In the genomic region with DNA sequence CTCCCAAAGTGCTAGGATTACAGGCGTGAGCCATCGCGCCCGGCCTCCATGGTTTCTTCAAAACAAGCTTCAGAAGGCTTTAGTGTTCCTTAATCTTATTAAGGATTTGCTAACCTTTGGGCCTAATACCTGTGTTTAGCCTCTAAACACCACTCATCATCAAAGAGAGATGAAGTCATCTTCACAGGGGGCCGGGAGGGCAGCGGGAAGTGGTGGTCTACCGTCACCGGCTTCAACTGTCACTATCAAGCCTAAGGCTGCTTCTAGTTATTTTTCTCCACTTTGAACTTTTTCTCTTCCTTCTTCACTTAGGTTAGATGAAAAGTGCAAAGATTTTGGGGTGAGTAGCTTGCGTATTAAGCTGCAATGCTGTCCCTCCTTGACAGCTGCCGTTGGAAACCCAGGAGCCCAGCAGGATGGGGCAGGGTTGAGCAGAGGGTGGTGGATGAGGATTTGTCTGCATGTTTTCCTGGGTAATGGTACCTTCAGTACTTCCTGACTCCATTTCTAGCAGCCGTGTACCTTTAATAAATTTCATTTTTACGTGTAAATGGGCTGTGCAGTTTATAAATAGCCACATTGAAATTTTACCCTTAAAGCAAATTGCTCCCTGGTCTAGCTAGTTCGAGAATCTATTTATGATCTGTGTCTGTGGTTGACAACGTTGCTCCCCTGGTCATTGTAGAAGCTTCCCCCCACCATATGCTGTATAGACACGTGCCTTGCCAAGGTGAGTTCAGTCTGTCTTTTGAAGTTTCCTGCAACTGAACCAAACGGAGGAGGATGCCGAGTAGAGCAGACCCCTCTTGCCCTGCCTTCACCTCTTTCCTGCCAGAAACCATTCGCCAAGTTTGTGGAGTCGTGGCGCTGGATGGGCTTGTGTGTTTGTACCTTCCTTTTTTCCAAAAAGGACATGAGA, we compare ENCODE assay signal across 13 cellular contexts.
DNase-seq lines count a peak whose midpoint lies in the region; ATAC-seq and TF ChIP-seq lines count a peak whose summit lies in the region.
"Had no signal": no experiment of that assay in that cellular context is flagged by ENCODE, and none has a peak within 500 bp of the region (broad histone marks: within the 10 kb centered on the region; RNA-seq: fewer than 3 reads in every experiment).

No MANE protein-coding gene starts in this region.

- peak overlapping the region in 2 of 3 donors; percentile 76 to 85 for H3K27ac Mint-ChIP-seq in CD4-positive, CD25-positive, alpha-beta regulatory T cell
- peak overlapping the region; percentile 84 for H3K27ac Mint-ChIP-seq in activated T-helper 2 cell treated with anti-CD3 and anti-CD28 coated beads, Interferon-gamma antibody, Interleukin-2, Interleukin-4, amounts not matched to agents 10 μg/mL and 5 μg/mL and 100 μg/mL, durations not matched to agents 14 hours and 24 hours and 36 hours
- peak overlapping the region; percentile 71 to 96 (median 91) for H3K27ac Mint-ChIP-seq in naive thymus-derived CD8-positive, alpha-beta T cell
- H3K27ac Mint-ChIP-seq: mesothelial cell of epicardium had no signal

- CTCF ChIA-PET in A673 (lab: Charles Lee): no interaction called here

- H3K9me3 ChIP-seq in CD4-positive, CD25-positive, alpha-beta regulatory T cell (ENCODE audit: control insufficient read depth in 2 of 2, low read length in 2 of 2): no peaks in the 10 kb centered on the region
- H3K9me3 ChIP-seq in A673 (ENCODE audit: low read depth, low read length, poor library complexity, severe bottlenecking): no peaks in the 10 kb centered on the region
- H3K9me3 ChIP-seq: sigmoid colon had no signal

- no peaks in the 10 kb centered on the region for H3K27me3 Mint-ChIP-seq in CD4-positive, CD25-positive, alpha-beta regulatory T cell
- no peaks in the 10 kb centered on the region for H3K27me3 Mint-ChIP-seq in activated T-helper 2 cell treated with anti-CD3 and anti-CD28 coated beads, Interferon-gamma antibody, Interleukin-2, Interleukin-4, amounts not matched to agents 10 μg/mL and 5 μg/mL and 100 μg/mL, durations not matched to agents 14 hours and 24 hours and 36 hours (ENCODE audit: low read depth)
- no peaks in the 10 kb centered on the region for H3K27me3 Mint-ChIP-seq in naive thymus-derived CD8-positive, alpha-beta T cell

- H3K4me3 Mint-ChIP-seq in CD4-positive, CD25-positive, alpha-beta regulatory T cell: peak overlapping the region in 2 of 4 donors; percentile 23 to 62
- H3K4me3 Mint-ChIP-seq in activated T-helper 2 cell treated with anti-CD3 and anti-CD28 coated beads, Interferon-gamma antibody, Interleukin-2, Interleukin-4, amounts not matched to agents 10 μg/mL and 5 μg/mL and 100 μg/mL, durations not matched to agents 14 hours and 24 hours and 36 hours (ENCODE audit: low read depth): no peak overlapping the region
- H3K4me3 Mint-ChIP-seq in naive thymus-derived CD8-positive, alpha-beta T cell: peak overlapping the region; percentile 46 to 88 (median 73)
- H3K4me3 Mint-ChIP-seq: mesothelial cell of epicardium had no signal

- in situ Hi-C loops in GM13976 (cut with MboI; ENCODE audit: low sequenced_read_pairs, unreplicated experiment): no loop called here

- POLR2A ChIA-PET in naive thymus-derived CD8-positive, alpha-beta T cell (lab: Charles Lee): interaction anchor here (0.6 to 5.2 kb wide), 8 partner anchors 11 to 999 kb away, joined by 3 to 38 read pairs (median 4); no protein-coding TSS in a partner anchor
- POLR2A ChIA-PET in A673 (lab: Charles Lee; ENCODE audit: low non-redundant PET): no interaction called here

- H3K4me1 ChIP-seq in CD4-positive, CD25-positive, alpha-beta regulatory T cell (ENCODE audit: control insufficient read depth, insufficient read depth, low read length, poor library complexity, severe bottlenecking): peaks cover 5% of the 10 kb centered on the region
- peaks cover 10% of the 10 kb centered on the region for H3K4me1 ChIP-seq in A673 (ENCODE audit: insufficient read depth, low read length, poor library complexity, severe bottlenecking)

- no peaks in the 10 kb centered on the region for H3K27me3 ChIP-seq in CD4-positive, CD25-positive, alpha-beta regulatory T cell (ENCODE audit: control insufficient read depth, insufficient read depth, low read length)
- no peaks in the 10 kb centered on the region for H3K27me3 ChIP-seq in A673 (replicated peaks; ENCODE audit: insufficient read depth, low read depth, low read length, poor library complexity)
- H3K27me3 ChIP-seq: sigmoid colon had no signal

- H3K27ac ChIP-seq in CD4-positive, CD25-positive, alpha-beta regulatory T cell (ENCODE audit: insufficient read depth, low read length, poor library complexity, severe bottlenecking): no peak overlapping the region
- H3K27ac ChIP-seq in A673 (ENCODE audit: low read depth, low read length, poor library complexity, severe bottlenecking): no peak overlapping the region

- H3K36me3 Mint-ChIP-seq in CD4-positive, CD25-positive, alpha-beta regulatory T cell: peaks cover 30% of the 10 kb centered on the region
- H3K36me3 Mint-ChIP-seq in activated T-helper 2 cell treated with anti-CD3 and anti-CD28 coated beads, Interferon-gamma antibody, Interleukin-2, Interleukin-4, amounts not matched to agents 10 μg/mL and 5 μg/mL and 100 μg/mL, durations not matched to agents 14 hours and 24 hours and 36 hours (ENCODE audit: low read depth): peaks cover 42% of the 10 kb centered on the region
- H3K36me3 Mint-ChIP-seq in naive thymus-derived CD8-positive, alpha-beta T cell: peaks cover 0 to 17% (median 6%) of the 10 kb centered on the region in 3 donors

- TF ChIP-seq CTCF in GM13976 (IDR thresholded peaks at IDR 0.05; ENCODE audit: borderline replicate concordance, control extremely low read depth, extremely low read depth, insufficient read depth, missing control alignments): no peak
- TF ChIP-seq CTCF in A673 (conservative IDR thresholded peaks at IDR 0.05; ENCODE audit: low read depth, low read length): no peak

- BruUV-seq in A673 (replicated peaks; lab: Mats Ljungman, UMichigan): no TSS peak

- no peak overlapping the region for H3K4me3 ChIP-seq in CD4-positive, CD25-positive, alpha-beta regulatory T cell (ENCODE audit: low read depth, low read length)
- no peak overlapping the region for H3K4me3 ChIP-seq in A673 (ENCODE audit: low read depth, low read length, poor library complexity, severe bottlenecking)
- H3K4me3 ChIP-seq: sigmoid colon had no signal

- peaks cover 0 to 24% (median 14%) of the 10 kb centered on the region in 4 donors for H3K4me1 Mint-ChIP-seq in CD4-positive, CD25-positive, alpha-beta regulatory T cell
- H3K4me1 Mint-ChIP-seq in activated T-helper 2 cell treated with anti-CD3 and anti-CD28 coated beads, Interferon-gamma antibody, Interleukin-2, Interleukin-4, amounts not matched to agents 10 μg/mL and 5 μg/mL and 100 μg/mL, durations not matched to agents 14 hours and 24 hours and 36 hours (ENCODE audit: low read depth): peaks cover 18% of the 10 kb centered on the region
- H3K4me1 Mint-ChIP-seq in naive thymus-derived CD8-positive, alpha-beta T cell: peaks cover 22 to 32% (median 27%) of the 10 kb centered on the region in 4 donors

- peak in 1 of 3 donors; percentile 30 for DNase-seq in CD4-positive, CD25-positive, alpha-beta regulatory T cell
- DNase-seq in GM13976 (ENCODE audit: low spot score) (peak; percentile 52), HCEC 1CT (no peak), HT-29 (ENCODE audit: low spot score) (no peak), A673 (ENCODE audit: low spot score) (no peak)
- DNase-seq in activated T-helper 2 cell treated with anti-CD3 and anti-CD28 coated beads, Interferon-gamma antibody, Interleukin-2, Interleukin-4, amounts not matched to agents 10 μg/mL and 5 μg/mL and 100 μg/mL, durations not matched to agents 14 hours and 24 hours and 36 hours (ENCODE audit: low spot score): no peak
- peak in 8 of 10 donors; percentile 10 to 68 (median 52) for DNase-seq in naive thymus-derived CD8-positive, alpha-beta T cell
- DNase-seq: Calu3, NCI-H510A, SIG-M5, sigmoid colon had no signal

- intact Hi-C loops in activated T-helper 2 cell treated with anti-CD3 and anti-CD28 coated beads, Interferon-gamma antibody, Interleukin-2, Interleukin-4, amounts not matched to agents 10 μg/mL and 5 μg/mL and 100 μg/mL, durations not matched to agents 14 hours and 24 hours and 36 hours (cut with micrococcal nuclease): loop anchor here (2.0 to 5.0 kb wide), 2 partner anchors 20 to 64 kb away; a partner anchor contains a TSS
- intact Hi-C loops in A673 (cut with micrococcal nuclease; ENCODE audit: unreplicated experiment): no loop called here

- peaks cover 9% of the 10 kb centered on the region for H3K36me3 ChIP-seq in CD4-positive, CD25-positive, alpha-beta regulatory T cell (ENCODE audit: control insufficient read depth, insufficient read depth, low read length)
- H3K36me3 ChIP-seq in A673 (ENCODE audit: insufficient read depth, low read length, poor library complexity, severe bottlenecking): no peaks in the 10 kb centered on the region

- peak in 1 of 2 donors; percentile 25 for ATAC-seq in CD4-positive, CD25-positive, alpha-beta regulatory T cell (ENCODE audit: low read depth in 2 of 2)
- peak; percentile 73 for ATAC-seq in naive thymus-derived CD8-positive, alpha-beta T cell
- ATAC-seq in HG03521 (IDR thresholded peaks at IDR 0.05; ENCODE audit: unreplicated experiment): no peak

- H3K9me3 Mint-ChIP-seq in CD4-positive, CD25-positive, alpha-beta regulatory T cell: no peaks in the 10 kb centered on the region
- no peaks in the 10 kb centered on the region for H3K9me3 Mint-ChIP-seq in activated T-helper 2 cell treated with anti-CD3 and anti-CD28 coated beads, Interferon-gamma antibody, Interleukin-2, Interleukin-4, amounts not matched to agents 10 μg/mL and 5 μg/mL and 100 μg/mL, durations not matched to agents 14 hours and 24 hours and 36 hours
- H3K9me3 Mint-ChIP-seq in naive thymus-derived CD8-positive, alpha-beta T cell: no peaks in the 10 kb centered on the region
- H3K9me3 Mint-ChIP-seq: mesothelial cell of epicardium had no signal

Comparison
In these comparisons a context has a peak if more than half of its experiments do, and no peak if none do; other contexts are left out.
1. DNase-seq: peak in GM13976 (single experiment) and naive thymus-derived CD8-positive, alpha-beta T cell (8 of 10); none in activated T-helper 2 cell treated with anti-CD3 and anti-CD28 coated beads, Interferon-gamma antibody, Interleukin-2, Interleukin-4, amounts not matched to agents 10 μg/mL and 5 μg/mL and 100 μg/mL, durations not matched to agents 14 hours and 24 hours and 36 hours (single experiment), HCEC 1CT (single experiment), HT-29 (single experiment) and A673 (single experiment).
2. Peak in every context shown above with its lines, with median percentiles within 50 percentile points of each other: H3K27ac Mint-ChIP-seq.